Comparison of ENCODE assay signal across 30 cellular contexts in genomic region chr11:85118151-85118550, GRCh38.
DNase-seq lines count a peak whose midpoint lies in the region; ATAC-seq, FAIRE-seq and TF ChIP-seq lines count a peak whose summit lies in the region.
"Had no signal": no experiment of that assay in that cellular context is flagged by ENCODE, and none has a peak within 500 bp of the region (broad histone marks: within the 10 kb centered on the region; RNA-seq: fewer than 3 reads in every experiment).

No MANE protein-coding gene starts in this region.

- no peak overlapping the region for H3K18ac ChIP-seq in IMR-90 (ENCODE audit: low read depth, low read length)

- H3K4me1 ChIP-seq in IMR-90 (ENCODE audit: control insufficient read depth, insufficient read depth, low read length) (peaks cover 2% of the 10 kb centered on the region; the same call in 1 of the 2 replicates), ovary (ENCODE audit: insufficient read depth) (no peaks in the 10 kb centered on the region)
- H3K4me1 ChIP-seq: gastroesophageal sphincter, thyroid gland had no signal

- H3K56ac ChIP-seq in IMR-90 (ENCODE audit: extremely low read depth, insufficient read depth, low read length) = no peak overlapping the region

- no peaks in the 10 kb centered on the region for H3K9me3 ChIP-seq in IMR-90 (ENCODE audit: control insufficient read depth, insufficient read depth, low read length)
- no peaks in the 10 kb centered on the region for H3K9me3 ChIP-seq in WERI-Rb-1 (ENCODE audit: severe bottlenecking)
- H3K9me3 ChIP-seq in ovary = no peaks in the 10 kb centered on the region
- H3K9me3 ChIP-seq: gastroesophageal sphincter, MG63, mucosa of descending colon, thyroid gland had no signal

- no CpG with 5 or more reads among the region's 1 CpG for whole genome bisulfite sequencing in IMR-90 (ENCODE audit: extremely low coverage in 2 of 2, insufficient read length in 1 of 2), 2 experiments
- 75 to 85% (median 78%) methylated on average over 1 of the region's 1 CpG for WGBS in ovary, 3 donors

- H3K27ac ChIP-seq in IMR-90 (ENCODE audit: insufficient read depth, low read length) = no peak overlapping the region
- no peak overlapping the region for H3K27ac ChIP-seq in WERI-Rb-1
- H3K27ac ChIP-seq in ovary = no peak overlapping the region
- H3K27ac ChIP-seq: coronary artery, gastroesophageal sphincter, thyroid gland had no signal

- H2AK5ac ChIP-seq in IMR-90 (ENCODE audit: low read depth, low read length) = no peak overlapping the region

- no peak overlapping the region for H4K8ac ChIP-seq in IMR-90 (ENCODE audit: low read depth in 2 of 2, low read length in 2 of 2)

- H3K23ac ChIP-seq in IMR-90 (ENCODE audit: low read depth, low read length) = no peak overlapping the region

- BruUV-seq in IMR-90 (replicated peaks; lab: Mats Ljungman, UMichigan) = no TSS peak

- H3K14ac ChIP-seq in IMR-90 (replicated peaks; ENCODE audit: low read depth, low read length) = no peak overlapping the region

- H3K4ac ChIP-seq in IMR-90 (ENCODE audit: low read depth, low read length) = no peak overlapping the region

- no peak overlapping the region for H3K9ac ChIP-seq in IMR-90 (ENCODE audit: low read depth, low read length)

- dilution Hi-C loops in IMR-90 (cut with HindIII; ENCODE audit: low sequenced_read_pairs, unreplicated experiment) = no loop called here

- no peak overlapping the region for H2BK15ac ChIP-seq in IMR-90 (ENCODE audit: low read depth, low read length)

- no peaks in the 10 kb centered on the region for H3K79me1 ChIP-seq in IMR-90 (ENCODE audit: low read depth in 1 of 2, low read length in 2 of 2)

- intact Hi-C loops in IMR-90 (cut with micrococcal nuclease) = no loop called here
- intact Hi-C loops in ovary (cut with DNase I) = no loop called here

- no peak overlapping the region for H2AK9ac ChIP-seq in IMR-90 (replicated peaks; ENCODE audit: low read depth, low read length, poor library complexity)

- FAIRE-seq in islet of Langerhans (lab: Jason Lieb, UNC) = peak; percentile 76
- FAIRE-seq: bronchial epithelial cell, G401.6, kidney, TTC549 had no signal

- in situ Hi-C loops in IMR-90 (cut with MboI; ENCODE audit: low sequenced_read_pairs) = no loop called here

- CTCF ChIA-PET in IMR-90 (lab: Yijun Ruan, JAX) = no interaction called here

- POLR2A ChIA-PET in IMR-90 (lab: Charles Lee; ENCODE audit: unreplicated experiment) = no interaction called here

- H3K27me3 ChIP-seq in IMR-90 (ENCODE audit: control insufficient read depth, insufficient read depth, low read length) (no peaks in the 10 kb centered on the region), WERI-Rb-1 (ENCODE audit: insufficient read depth, low read depth, severe bottlenecking) (no peaks in the 10 kb centered on the region), ovary (no peaks in the 10 kb centered on the region)
- H3K27me3 ChIP-seq: gastroesophageal sphincter, thyroid gland had no signal

- no peaks in the 10 kb centered on the region for H3K9me1 ChIP-seq in IMR-90 (ENCODE audit: insufficient read depth, low read length)

- no peak for TF ChIP-seq EP300 in ovary (IDR thresholded peaks at IDR 0.05)

- H4K5ac ChIP-seq in IMR-90 (ENCODE audit: low read depth, low read length) = no peak overlapping the region

- no peaks in the 10 kb centered on the region for H4K20me1 ChIP-seq in IMR-90 (ENCODE audit: insufficient read depth, low read length)

- no peak for TF ChIP-seq RAD21 in IMR-90 (IDR thresholded peaks at IDR 0.05; ENCODE audit: low read length)

- H2BK20ac ChIP-seq in IMR-90 (ENCODE audit: low read depth, low read length) = no peak overlapping the region

- no peak overlapping the region for H2AFZ ChIP-seq in IMR-90 (replicated peaks; ENCODE audit: low read length, poor library complexity)

- peak; percentile 36 for DNase-seq in ELR (ENCODE audit: low read depth)
- DNase-seq in IMR-90 = peak; percentile 33
- peak; percentile 52 for DNase-seq in WERI-Rb-1
- no peak for DNase-seq in DMS 273 treated with DMSO at 0.1 percent for 48 hours (lab: John Stamatoyannopoulos, UW)
- no peak for DNase-seq in Ammon's horn (ENCODE audit: low spot score)
- DNase-seq in ovary = no peak
- DNase-seq: activated CD4-positive, alpha-beta T cell treated with anti-CD3 and anti-CD28 coated beads for 36 hours; activated CD8-positive, alpha-beta memory T cell treated with anti-CD3 and anti-CD28 coated beads for 24 hours; activated gamma-delta T cell treated with Interleukin-2 at 50 U/mL for 16 hours; activated naive CD8-positive, alpha-beta T cell treated with anti-CD3 and anti-CD28 coated beads, Interleukin-2, amount 50 U/mL, for 24 hours; activated T-cell treated with anti-CD3 and anti-CD28 coated beads, Interleukin-2, amount 50 U/mL, for 24 hours; kidney; MG63; mucosa of descending colon; NCI-H1417 treated with DMSO at 0.1 percent for 48 hours; NCI-H510A; nephron progenitor cell; RPMI8226; stimulated activated CD4-positive, alpha-beta T cell treated with anti-CD3 and anti-CD28 coated beads, Interleukin-15, amount 100 ng/mL, for 24 hours; stimulated activated naive CD8-positive, alpha-beta T cell treated with anti-CD3 and anti-CD28 coated beads, Interleukin-15, amount 100 ng/mL, for 72 hours; thyroid gland had no signal

- TF ChIP-seq POLR2A in IMR-90 (IDR thresholded peaks at IDR 0.05; ENCODE audit: low read depth, low read length) (no peak), ovary (IDR thresholded peaks at IDR 0.05) (no peak)

- no peak overlapping the region for H2BK120ac ChIP-seq in IMR-90 (ENCODE audit: low read depth, low read length)

- H3K36me3 ChIP-seq in IMR-90 (ENCODE audit: control insufficient read depth, insufficient read depth, low read length) = no peaks in the 10 kb centered on the region
- H3K36me3 ChIP-seq in WERI-Rb-1 = no peaks in the 10 kb centered on the region
- no peaks in the 10 kb centered on the region for H3K36me3 ChIP-seq in ovary
- H3K36me3 ChIP-seq: gastroesophageal sphincter, MG63, thyroid gland had no signal

- H3K4me3 ChIP-seq in IMR-90 (ENCODE audit: insufficient read depth, low read depth, low read length) (no peak overlapping the region), WERI-Rb-1 (ENCODE audit: low read depth, low read length) (no peak overlapping the region), ovary (no peak overlapping the region)
- H3K4me3 ChIP-seq: coronary artery, gastroesophageal sphincter, MG63, mucosa of descending colon, thyroid gland had no signal

- ATAC-seq in IMR-90 (ENCODE audit: low read depth) = no peak
- ATAC-seq in HG02970 (IDR thresholded peaks at IDR 0.05; ENCODE audit: low FRiP score, unreplicated experiment) = no peak
- ATAC-seq: activated CD4-positive, alpha-beta T cell treated with anti-CD3 and anti-CD28 coated beads for 36 hours; activated naive CD8-positive, alpha-beta T cell treated with anti-CD3 and anti-CD28 coated beads, Interleukin-2, amount 50 U/mL, for 24 hours; esophagus mucosa; gastroesophageal sphincter; mucosa of descending colon; sciatic nerve; stimulated activated naive CD8-positive, alpha-beta T cell treated with anti-CD3 and anti-CD28 coated beads, Interleukin-15, amount 100 ng/mL, for 72 hours had no signal

- H3K4me2 ChIP-seq in IMR-90 (ENCODE audit: low read depth, low read length) = no peak overlapping the region

- H2BK5ac ChIP-seq in IMR-90 (ENCODE audit: low read depth, low read length, poor library complexity, severe bottlenecking) = no peak overlapping the region

- H4K91ac ChIP-seq in IMR-90 (ENCODE audit: insufficient read depth, low read depth, low read length) = no peak overlapping the region

- TF ChIP-seq CTCF in IMR-90 (conservative IDR thresholded peaks at IDR 0.05; ENCODE audit: low read depth, low read length) = no peak
- TF ChIP-seq CTCF in WERI-Rb-1 (IDR thresholded peaks at IDR 0.05; ENCODE audit: low read depth, low read length) = no peak
- TF ChIP-seq CTCF in ovary (IDR thresholded peaks at IDR 0.05) = no peak

TF ChIP-seq in IMR-90, 13 proteins besides CTCF, POLR2A, EP300 and RAD21:
- 0 out of 2 replicates have a peak, but pooled peaks have one; percentile 9 for TF ChIP-seq MAFK (IDR thresholded peaks at IDR 0.05; ENCODE audit: low read depth, low read length)
- no peak for TF ChIP-seq RCOR1 (IDR thresholded peaks at IDR 0.05; ENCODE audit: insufficient replicate concordance, low read length)
- TF ChIP-seq NFE2L2 (IDR thresholded peaks at IDR 0.05; ENCODE audit: low read depth, low read length) = peak; percentile 82

Comparison
In these comparisons a context has a peak if more than half of its experiments do, and no peak if none do; other contexts are left out.
1. DNase-seq: peak in ELR (single experiment), IMR-90 (single experiment) and WERI-Rb-1 (single experiment); none in DMS 273 treated with DMSO at 0.1 percent for 48 hours (single experiment), Ammon's horn (single experiment) and ovary (0 of 5).